ENCODE assay signal across 18 cellular contexts in the genomic region with DNA sequence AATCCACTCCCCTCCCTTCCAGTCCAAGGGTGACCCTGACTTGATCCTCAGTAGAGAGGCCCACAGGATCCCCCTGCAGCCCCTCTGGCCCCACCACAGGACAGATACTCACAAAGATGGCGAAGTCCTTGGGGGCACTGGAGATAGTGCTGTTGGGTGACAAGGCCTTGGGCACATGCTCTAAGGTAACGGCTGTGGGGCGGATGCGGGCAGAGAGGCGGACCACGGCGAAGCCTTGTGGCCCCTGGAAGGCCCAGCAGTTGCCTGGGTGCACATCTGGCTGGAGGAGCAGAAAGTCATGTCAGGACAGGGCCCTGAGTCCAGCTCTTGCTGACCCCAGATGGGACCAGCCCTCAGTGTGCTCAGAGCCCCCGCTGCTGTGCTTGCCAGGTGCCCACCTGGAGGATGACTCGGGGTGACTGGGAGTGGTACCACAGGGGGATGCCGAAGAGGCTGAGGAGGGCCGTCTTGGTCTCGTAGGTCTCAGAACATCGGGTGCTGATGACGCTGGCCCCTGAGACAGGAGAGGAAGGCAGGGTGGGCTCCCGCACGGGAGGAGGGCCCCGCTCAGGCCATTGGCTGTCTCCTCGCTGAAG. TPM values are rescaled to one million over a fixed set of nuclear protein-coding genes. Genes with fewer than 3 reads are reported as not detected.
DNase-seq lines count a peak whose midpoint lies in the region; ATAC-seq, FAIRE-seq and TF ChIP-seq lines count a peak whose summit lies in the region.
"Had no signal": no experiment of that assay in that cellular context is flagged by ENCODE, and none has a peak within 500 bp of the region (broad histone marks: within the 10 kb centered on the region; RNA-seq: fewer than 3 reads in every experiment).

No MANE protein-coding gene starts in this region.

- no peak overlapping the region for H3K4me2 ChIP-seq in GM12878 (ENCODE audit: control insufficient read depth, insufficient read depth)

- ATAC-seq in GM12878: no peak
- ATAC-seq in natural killer cell treated with Interleukin-12 subunit alpha and Interleukin-12 subunit beta and Interleukin-15 and Interleukin-18, amount 100 ng/mL, for 72 hours: no peak

- BruUV-seq in GM12878 (replicated peaks; lab: Mats Ljungman, UMichigan): no TSS peak

- H3K27me3 ChIP-seq in GM12878 (replicated peaks in 1 of 2; ENCODE audit: control insufficient read depth in 2 of 2, insufficient read depth in 2 of 2, low read length in 1 of 2) (no peaks in the 10 kb centered on the region), adrenal gland (no peaks in the 10 kb centered on the region)
- H3K27me3 ChIP-seq: testis had no signal

- H3K4me3 ChIP-seq in GM12878 (no peak overlapping the region), adrenal gland (no peak overlapping the region)
- H3K4me3 ChIP-seq: lung, testis had no signal

- no peaks in the 10 kb centered on the region for H3K79me2 ChIP-seq in GM12878 (ENCODE audit: control insufficient read depth, insufficient read depth, low read length)

- intact Hi-C loops in GM12878 (cut with micrococcal nuclease; ENCODE audit: unreplicated experiment): no loop called here
- intact Hi-C loops in adrenal gland (cut with DNase I): no loop called here

- H3K27ac ChIP-seq in GM12878 (ENCODE audit: control insufficient read depth, insufficient read depth): no peak overlapping the region
- H3K27ac ChIP-seq in adrenal gland: no peak overlapping the region
- H3K27ac ChIP-seq: 22Rv1, C4-2B, testis had no signal

- H3K4me1 ChIP-seq in GM12878 (ENCODE audit: control insufficient read depth, insufficient read depth, low read length) (no peaks in the 10 kb centered on the region), adrenal gland (replicated peaks in 1 of 2) (peaks cover 10 to 11% of the 10 kb centered on the region in 2 donors)
- H3K4me1 ChIP-seq: testis had no signal

- WGBS in GM12878 (ENCODE audit: insufficient coverage, insufficient replicate concordance, low lambda C conversion rate, missing lambda C conversion rate): 97% methylated on average over 18 of the region's 18 CpGs
- WGBS in adrenal gland, 4 donors: 92 to 97% (median 93%) methylated on average over 16 to 18 of the region's 18 CpGs

- POLR2A ChIA-PET in GM12878 (lab: Charles Lee): interaction anchor here (0.5 kb wide), 1 partner anchor 60 kb away, joined by 3 read pairs; no protein-coding TSS in a partner anchor

- H3K36me3 ChIP-seq in GM12878 (ENCODE audit: control insufficient read depth in 2 of 2, insufficient read depth in 2 of 2, low read length in 1 of 2): peaks cover 25 to 68% of the 10 kb centered on the region in 2 experiments
- peaks cover 0 to 85% of the 10 kb centered on the region in 2 donors for H3K36me3 ChIP-seq in adrenal gland (replicated peaks in 1 of 2)

- H3K36me3 Mint-ChIP-seq in T-helper 1 cell treated with Interleukin-12 subunit alpha and Interleukin-12 subunit beta and Interleukin-4 antibody, amounts not matched to agents 30 μg/mL and 1 μg/mL, for 36 hours (ENCODE audit: low read depth): peaks cover 57% of the 10 kb centered on the region
- peaks cover 7% of the 10 kb centered on the region for H3K36me3 Mint-ChIP-seq in natural killer cell treated with Interleukin-12 subunit alpha and Interleukin-12 subunit beta and Interleukin-15 and Interleukin-18, amount 100 ng/mL, for 72 hours
- peaks cover 34% of the 10 kb centered on the region for H3K36me3 Mint-ChIP-seq in chondrocyte (ENCODE audit: low read depth)

- no peak for FAIRE-seq in GM12878 (lab: Jason Lieb, UNC)

- TF ChIP-seq CTCF in GM12878 (IDR thresholded peaks at IDR 0.05 in 2 of 3, conservative IDR thresholded peaks at IDR 0.05 in 1 of 3; ENCODE audit: control insufficient read depth in 2 of 3, extremely low read depth in 1 of 3, insufficient read depth in 1 of 3, low read depth in 3 of 3, low read length in 3 of 3): no peak
- TF ChIP-seq CTCF in adrenal gland (IDR thresholded peaks at IDR 0.05): no peak
- no peak for TF ChIP-seq CTCF in chondrocyte (IDR thresholded peaks at IDR 0.05)

- RAD21 ChIA-PET in GM12878 (lab: Charles Lee; ENCODE audit: unreplicated experiment): no interaction called here

- no peak overlapping the region for H3K9ac ChIP-seq in GM12878 (ENCODE audit: control insufficient read depth, insufficient read depth, low read length)

- CTCF ChIA-PET in GM12878 (lab: Yijun Ruan, JAX): interaction anchor here (0.6 kb wide), 1 partner anchor 1662 kb away, joined by 3 read pairs; no protein-coding TSS in a partner anchor

- TF ChIP-seq POLR2A in GM15510 (IDR thresholded peaks at IDR 0.05; ENCODE audit: borderline replicate concordance, extremely low read depth, insufficient read length) (peak; percentile 1), GM12878 (IDR thresholded peaks at IDR 0.05; ENCODE audit: low read depth, low read length) (peak; percentile 55; the same call in 1 of the 2 replicates), adrenal gland (IDR thresholded peaks at IDR 0.05) (no peak)

- TF ChIP-seq EP300 in GM12878 (IDR thresholded peaks at IDR 0.05; ENCODE audit: borderline replicate concordance in 1 of 2, control insufficient read depth in 1 of 2, low read depth in 2 of 2, low read length in 2 of 2): no peak

- no peaks in the 10 kb centered on the region for H4K20me1 ChIP-seq in GM12878 (ENCODE audit: control insufficient read depth, insufficient read depth)

- H3K9me3 ChIP-seq in GM12878 (replicated peaks; ENCODE audit: control insufficient read depth, insufficient read depth, low read length) (no peaks in the 10 kb centered on the region), adrenal gland (replicated peaks in 1 of 3) (no peaks in the 10 kb centered on the region)
- H3K9me3 ChIP-seq: testis had no signal

- SMC1A ChIA-PET in GM12878 (lab: Charles Lee; ENCODE audit: uncharacterized antibody, unreplicated experiment): no interaction called here

- DNase-seq in T-helper 1 cell: no peak
- DNase-seq in GM12878 (ENCODE audit: low read depth, low spot score): no peak
- DNase-seq in natural killer cell treated with Interleukin-12 subunit alpha and Interleukin-12 subunit beta and Interleukin-15 and Interleukin-18, amount 100 ng/mL, for 72 hours (ENCODE audit: low spot score): no peak
- DNase-seq in adrenal gland: no peak
- DNase-seq in chondrocyte (ENCODE audit: low spot score): no peak
- no peak for DNase-seq in superior temporal gyrus (ENCODE audit: extremely low spot score)
- DNase-seq: central memory CD4-positive, alpha-beta T cell; GOT3; naive B cell; NCI-H1436 treated with DMSO at 0.1 percent for 48 hours; NCI-H226; SHP77; testis had no signal

- in situ Hi-C loops in GM12878 (cut with MboI): no loop called here

- H3K27me3 Mint-ChIP-seq in T-helper 1 cell treated with Interleukin-12 subunit alpha and Interleukin-12 subunit beta and Interleukin-4 antibody, amounts not matched to agents 30 μg/mL and 1 μg/mL, for 36 hours (ENCODE audit: low read depth): no peaks in the 10 kb centered on the region
- H3K27me3 Mint-ChIP-seq in natural killer cell treated with Interleukin-12 subunit alpha and Interleukin-12 subunit beta and Interleukin-15 and Interleukin-18, amount 100 ng/mL, for 72 hours: no peaks in the 10 kb centered on the region
- no peaks in the 10 kb centered on the region for H3K27me3 Mint-ChIP-seq in chondrocyte (ENCODE audit: low read depth)
- H3K27me3 Mint-ChIP-seq: naive B cell had no signal

- H2AFZ ChIP-seq in GM12878 (ENCODE audit: control insufficient read depth, low read depth, low read length): no peak overlapping the region

- H3K27ac Mint-ChIP-seq in T-helper 1 cell treated with Interleukin-12 subunit alpha and Interleukin-12 subunit beta and Interleukin-4 antibody, amounts not matched to agents 30 μg/mL and 1 μg/mL, for 36 hours: peak overlapping the region; percentile 72
- peak overlapping the region; percentile 74 to 89 for H3K27ac Mint-ChIP-seq in natural killer cell treated with Interleukin-12 subunit alpha and Interleukin-12 subunit beta and Interleukin-15 and Interleukin-18, amount 100 ng/mL, for 72 hours
- H3K27ac Mint-ChIP-seq in chondrocyte (ENCODE audit: unreplicated experiment): no peak overlapping the region

- TF ChIP-seq RAD21 in GM12878 (IDR thresholded peaks at IDR 0.05; ENCODE audit: insufficient read depth, low read depth, low read length): no peak

- H3K4me3 Mint-ChIP-seq in T-helper 1 cell treated with Interleukin-12 subunit alpha and Interleukin-12 subunit beta and Interleukin-4 antibody, amounts not matched to agents 30 μg/mL and 1 μg/mL, for 36 hours: no peak overlapping the region
- H3K4me3 Mint-ChIP-seq in natural killer cell treated with Interleukin-12 subunit alpha and Interleukin-12 subunit beta and Interleukin-15 and Interleukin-18, amount 100 ng/mL, for 72 hours: no peak overlapping the region
- H3K4me3 Mint-ChIP-seq in chondrocyte (ENCODE audit: unreplicated experiment): no peak overlapping the region

- peaks cover 34% of the 10 kb centered on the region for H3K4me1 Mint-ChIP-seq in T-helper 1 cell treated with Interleukin-12 subunit alpha and Interleukin-12 subunit beta and Interleukin-4 antibody, amounts not matched to agents 30 μg/mL and 1 μg/mL, for 36 hours (ENCODE audit: low read depth)
- H3K4me1 Mint-ChIP-seq in natural killer cell treated with Interleukin-12 subunit alpha and Interleukin-12 subunit beta and Interleukin-15 and Interleukin-18, amount 100 ng/mL, for 72 hours (ENCODE audit: low read depth in 2 of 2): peaks cover 9 to 39% of the 10 kb centered on the region in 2 donors
- peaks cover 9% of the 10 kb centered on the region for H3K4me1 Mint-ChIP-seq in chondrocyte (ENCODE audit: low read depth)

- H3K9me3 Mint-ChIP-seq in T-helper 1 cell treated with Interleukin-12 subunit alpha and Interleukin-12 subunit beta and Interleukin-4 antibody, amounts not matched to agents 30 μg/mL and 1 μg/mL, for 36 hours: no peaks in the 10 kb centered on the region
- H3K9me3 Mint-ChIP-seq in natural killer cell treated with Interleukin-12 subunit alpha and Interleukin-12 subunit beta and Interleukin-15 and Interleukin-18, amount 100 ng/mL, for 72 hours: no peaks in the 10 kb centered on the region
- no peaks in the 10 kb centered on the region for H3K9me3 Mint-ChIP-seq in chondrocyte (ENCODE audit: low read depth)
- H3K9me3 Mint-ChIP-seq: naive B cell had no signal

RNA-seq across cellular contexts. Expression of gene SUN2, which starts 17.2 kb away (rescaled TPM):
- 163 and 168 TPM in 2 replicates for total RNA-seq in GM12878 (2013; cell fraction: nucleolus; rRNA removed)
- total RNA-seq in GM12878 (2014; rRNA removed) (69.8 and 87.5 TPM in 2 replicates), GM12878 (2014; rRNA removed; fragmentation: Illumina TruSeq; extraction: Trizol) (30.6 and 33.1 TPM in 2 replicates), GM12878 (2021) (93.4 and 107 TPM in 2 replicates), adrenal gland (100 to 1,000 TPM in 4 of 8 donors, 10 to 100 TPM in 4; 79.3 to 196 (median 108) TPM), chondrocyte (89.6 to 124 TPM (median 124 TPM) in 3 replicates)
- 26.3 TPM for polyA plus RNA-seq in GM12878 (2011; ENCODE audit: low read depth)
- polyA plus RNA-seq in GM12878 (2011; rRNA removed) (18.6 and 38.7 TPM in 2 replicates), GM12878 (2014; fragmentation: Illumina TruSeq; extraction: Trizol) (8.7 and 26.2 TPM in 2 replicates), GM12878 (2014; fragmentation: Nextera tagmentation; extraction: Ambion mirVana) (under 1 TPM; 0.18 to 0.95 TPM), GM12878 (2014; rRNA removed) (78.0 and 103 TPM in 2 replicates), GM12878 (2016; fragmentation: Nextera tagmentation; extraction: Ambion mirVana) (10 to 100 TPM; 10.4 to 40.8 TPM), adrenal gland (10 to 100 TPM; 13.0 to 35.9 (median 21.8) TPM)
- polyA plus RNA-seq in GM12878 (2011; cell fraction: cytosol; rRNA removed): 48.0 and 68.9 TPM in 2 replicates
- 156 and 202 TPM in 2 replicates for polyA plus RNA-seq in GM12878 (2011; cell fraction: nucleus; rRNA removed)
- polyA plus RNA-seq in GM12878 (2012): 56.9 and 62.2 TPM in 2 replicates
- polyA minus RNA-seq in GM12878 (2011; rRNA and poly(A)+ RNA removed): 49.2 and 105 TPM in 2 replicates
- polyA minus RNA-seq in GM12878 (2011; cell fraction: cytosol; rRNA and poly(A)+ RNA removed): 31.7 and 37.9 TPM in 2 replicates
- polyA minus RNA-seq in GM12878 (2011; cell fraction: nucleus; rRNA and poly(A)+ RNA removed): 52.8 and 89.5 TPM in 2 replicates
- total RNA-seq in natural killer cell treated with Interleukin-12 subunit alpha and Interleukin-12 subunit beta and Interleukin-15 and Interleukin-18, amount 100 ng/mL, for 72 hours: 100 to 1,000 TPM; 203 to 215 TPM

RNA-seq across cellular contexts. Expression of gene GTPBP1, which starts 32.8 kb away (rescaled TPM):
- total RNA-seq in GM12878 (2013; cell fraction: nucleolus; rRNA removed): 156 and 196 TPM in 2 replicates
- total RNA-seq in GM12878 (2014; rRNA removed) (33.8 and 39.1 TPM in 2 replicates), GM12878 (2014; rRNA removed; fragmentation: Illumina TruSeq; extraction: Trizol) (20.6 and 20.8 TPM in 2 replicates), GM12878 (2021) (55.7 and 63.1 TPM in 2 replicates), adrenal gland (10 to 100 TPM; 31.8 to 56.9 (median 42.9) TPM), chondrocyte (37.7 to 58.6 TPM (median 43.3 TPM) in 3 replicates)
- polyA plus RNA-seq in GM12878 (2011; ENCODE audit: low read depth): 25.3 TPM
- polyA plus RNA-seq in GM12878 (2011; rRNA removed) (28.0 and 47.0 TPM in 2 replicates), GM12878 (2014; fragmentation: Illumina TruSeq; extraction: Trizol) (16.6 and 39.2 TPM in 2 replicates), GM12878 (2014; fragmentation: Nextera tagmentation; extraction: Ambion mirVana) (1 to 10 TPM in 1 of 2 experiments, under 1 TPM in 1; 0.89 to 1.9 TPM), GM12878 (2014; rRNA removed) (46.2 and 57.3 TPM in 2 replicates), GM12878 (2016; fragmentation: Nextera tagmentation; extraction: Ambion mirVana) (10 to 100 TPM; 25.7 to 29.3 TPM), adrenal gland (10 to 100 TPM; 14.0 to 33.7 (median 31.9) TPM)
- polyA plus RNA-seq in GM12878 (2011; cell fraction: cytosol; rRNA removed): 32.9 and 43.9 TPM in 2 replicates
- polyA plus RNA-seq in GM12878 (2011; cell fraction: nucleus; rRNA removed): 185 and 188 TPM in 2 replicates
- 37.0 and 38.4 TPM in 2 replicates for polyA plus RNA-seq in GM12878 (2012)
- 56.7 and 73.3 TPM in 2 replicates for polyA minus RNA-seq in GM12878 (2011; rRNA and poly(A)+ RNA removed)
- 15.3 and 19.2 TPM in 2 replicates for polyA minus RNA-seq in GM12878 (2011; cell fraction: cytosol; rRNA and poly(A)+ RNA removed)
- polyA minus RNA-seq in GM12878 (2011; cell fraction: nucleus; rRNA and poly(A)+ RNA removed): 76.4 and 113 TPM in 2 replicates
- 100 to 1,000 TPM; 135 to 192 TPM for total RNA-seq in natural killer cell treated with Interleukin-12 subunit alpha and Interleukin-12 subunit beta and Interleukin-15 and Interleukin-18, amount 100 ng/mL, for 72 hours

RNA-seq across cellular contexts. Expression of gene JOSD1, which starts 37.8 kb away (rescaled TPM):
- 42.3 and 42.8 TPM in 2 replicates for total RNA-seq in GM12878 (2013; cell fraction: nucleolus; rRNA removed)
- total RNA-seq in GM12878 (2014; rRNA removed): 50.4 and 65.1 TPM in 2 replicates
- 37.1 and 37.9 TPM in 2 replicates for total RNA-seq in GM12878 (2014; rRNA removed; fragmentation: Illumina TruSeq; extraction: Trizol)
- total RNA-seq in GM12878 (2021): 48.1 and 53.4 TPM in 2 replicates
- polyA plus RNA-seq in GM12878 (2011; ENCODE audit: low read depth): 24.6 TPM
- 47.4 and 54.6 TPM in 2 replicates for polyA plus RNA-seq in GM12878 (2011; rRNA removed)
- polyA plus RNA-seq in GM12878 (2011; cell fraction: cytosol; rRNA removed): 70.1 and 74.6 TPM in 2 replicates
- 35.7 and 38.5 TPM in 2 replicates for polyA plus RNA-seq in GM12878 (2011; cell fraction: nucleus; rRNA removed)
- 33.3 and 35.5 TPM in 2 replicates for polyA plus RNA-seq in GM12878 (2012)
- 43.9 and 48.6 TPM in 2 replicates for polyA plus RNA-seq in GM12878 (2014; fragmentation: Illumina TruSeq; extraction: Trizol)
- polyA plus RNA-seq in GM12878 (2014; fragmentation: Nextera tagmentation; extraction: Ambion mirVana): 10 to 100 TPM; 11.9 to 15.9 TPM
- polyA plus RNA-seq in GM12878 (2014; rRNA removed): 50.0 and 50.8 TPM in 2 replicates
- polyA plus RNA-seq in GM12878 (2016; fragmentation: Nextera tagmentation; extraction: Ambion mirVana): 1 to 10 TPM; 6.2 to 7.8 TPM
- 46.8 and 52.2 TPM in 2 replicates for polyA minus RNA-seq in GM12878 (2011; rRNA and poly(A)+ RNA removed)
- 24.2 and 27.9 TPM in 2 replicates for polyA minus RNA-seq in GM12878 (2011; cell fraction: cytosol; rRNA and poly(A)+ RNA removed)
- polyA minus RNA-seq in GM12878 (2011; cell fraction: nucleus; rRNA and poly(A)+ RNA removed): 11.6 and 18.6 TPM in 2 replicates
- total RNA-seq in natural killer cell treated with Interleukin-12 subunit alpha and Interleukin-12 subunit beta and Interleukin-15 and Interleukin-18, amount 100 ng/mL, for 72 hours: 10 to 100 TPM; 53.6 to 62.3 TPM
- total RNA-seq in adrenal gland: 10 to 100 TPM; 35.5 to 93.4 (median 47.3) TPM
- polyA plus RNA-seq in adrenal gland: 10 to 100 TPM; 14.3 to 27.2 (median 18.1) TPM
- 80.3 to 87.0 TPM (median 85.7 TPM) in 3 replicates for total RNA-seq in chondrocyte

RNA-seq across cellular contexts. Expression of gene DNAL4, which starts 55.4 kb away (rescaled TPM):
- 2.8 and 4.9 TPM in 2 replicates for total RNA-seq in GM12878 (2013; cell fraction: nucleolus; rRNA removed)
- total RNA-seq in GM12878 (2014; rRNA removed) (6.6 and 7.0 TPM in 2 replicates), GM12878 (2014; rRNA removed; fragmentation: Illumina TruSeq; extraction: Trizol) (4.7 and 5.3 TPM in 2 replicates), GM12878 (2021) (5.1 and 6.3 TPM in 2 replicates), adrenal gland (10 to 100 TPM; 12.9 to 29.8 (median 22.3) TPM), chondrocyte (10.8 to 14.3 TPM (median 11.8 TPM) in 3 replicates)
- polyA plus RNA-seq in GM12878 (2011; ENCODE audit: low read depth): 2.8 TPM
- polyA plus RNA-seq in GM12878 (2011; rRNA removed) (3.9 and 4.5 TPM in 2 replicates), GM12878 (2014; fragmentation: Illumina TruSeq; extraction: Trizol) (3.5 and 8.0 TPM in 2 replicates), GM12878 (2014; fragmentation: Nextera tagmentation; extraction: Ambion mirVana) (under 1 TPM in 1 of 2 experiments, not detected in 1; 0.35 TPM), GM12878 (2014; rRNA removed) (8.5 and 8.9 TPM in 2 replicates), GM12878 (2016; fragmentation: Nextera tagmentation; extraction: Ambion mirVana) (1 to 10 TPM; 6.3 to 7.8 TPM), adrenal gland (10 to 100 TPM; 11.8 to 19.7 (median 14.7) TPM)
- polyA plus RNA-seq in GM12878 (2011; cell fraction: cytosol; rRNA removed): 7.1 and 8.4 TPM in 2 replicates
- polyA plus RNA-seq in GM12878 (2011; cell fraction: nucleus; rRNA removed): 3.3 and 5.9 TPM in 2 replicates
- 6.4 and 7.2 TPM in 2 replicates for polyA plus RNA-seq in GM12878 (2012)
- 3.1 and 4.8 TPM in 2 replicates for polyA minus RNA-seq in GM12878 (2011; rRNA and poly(A)+ RNA removed)
- polyA minus RNA-seq in GM12878 (2011; cell fraction: cytosol; rRNA and poly(A)+ RNA removed): 1.6 and 1.8 TPM in 2 replicates
- polyA minus RNA-seq in GM12878 (2011; cell fraction: nucleus; rRNA and poly(A)+ RNA removed): 0.97 and 1.7 TPM in 2 replicates
- 10 to 100 TPM in 1 of 2 donors, 1 to 10 TPM in 1; 9.0 to 11.0 TPM for total RNA-seq in natural killer cell treated with Interleukin-12 subunit alpha and Interleukin-12 subunit beta and Interleukin-15 and Interleukin-18, amount 100 ng/mL, for 72 hours

RNA-seq across cellular contexts. Expression of gene TOMM22, which starts 56.8 kb away (rescaled TPM):
- total RNA-seq in GM12878 (2013; cell fraction: nucleolus; rRNA removed): 12.9 and 15.1 TPM in 2 replicates
- 97.3 and 107 TPM in 2 replicates for total RNA-seq in GM12878 (2014; rRNA removed)
- total RNA-seq in GM12878 (2014; rRNA removed; fragmentation: Illumina TruSeq; extraction: Trizol): 87.8 and 92.6 TPM in 2 replicates
- 133 and 134 TPM in 2 replicates for total RNA-seq in GM12878 (2021)
- 32.5 TPM for polyA plus RNA-seq in GM12878 (2011; ENCODE audit: low read depth)
- 71.8 and 89.6 TPM in 2 replicates for polyA plus RNA-seq in GM12878 (2011; rRNA removed)
- 39.3 and 54.7 TPM in 2 replicates for polyA plus RNA-seq in GM12878 (2011; cell fraction: cytosol; rRNA removed)
- polyA plus RNA-seq in GM12878 (2011; cell fraction: nucleus; rRNA removed): 23.3 and 25.9 TPM in 2 replicates
- polyA plus RNA-seq in GM12878 (2012): 55.0 and 72.2 TPM in 2 replicates
- 116 and 131 TPM in 2 replicates for polyA plus RNA-seq in GM12878 (2014; fragmentation: Illumina TruSeq; extraction: Trizol)
- 10 to 100 TPM; 37.6 to 62.2 TPM for polyA plus RNA-seq in GM12878 (2014; fragmentation: Nextera tagmentation; extraction: Ambion mirVana)
- 69.9 and 70.8 TPM in 2 replicates for polyA plus RNA-seq in GM12878 (2014; rRNA removed)
- 100 to 1,000 TPM; 194 to 197 TPM for polyA plus RNA-seq in GM12878 (2016; fragmentation: Nextera tagmentation; extraction: Ambion mirVana)
- 35.8 and 38.8 TPM in 2 replicates for polyA minus RNA-seq in GM12878 (2011; rRNA and poly(A)+ RNA removed)
- polyA minus RNA-seq in GM12878 (2011; cell fraction: cytosol; rRNA and poly(A)+ RNA removed): 20.8 and 24.8 TPM in 2 replicates
- polyA minus RNA-seq in GM12878 (2011; cell fraction: nucleus; rRNA and poly(A)+ RNA removed): 6.9 and 9.3 TPM in 2 replicates
- total RNA-seq in natural killer cell treated with Interleukin-12 subunit alpha and Interleukin-12 subunit beta and Interleukin-15 and Interleukin-18, amount 100 ng/mL, for 72 hours: 100 to 1,000 TPM; 109 to 153 TPM
- total RNA-seq in adrenal gland: 10 to 100 TPM; 20.8 to 82.2 (median 55.3) TPM
- 10 to 100 TPM; 16.9 to 86.3 (median 18.3) TPM for polyA plus RNA-seq in adrenal gland
- 44.8 to 54.1 TPM (median 47.7 TPM) in 3 replicates for total RNA-seq in chondrocyte

Comparison
In these comparisons a context has a peak if more than half of its experiments do, and no peak if none do; other contexts are left out.
1. POLR2A ChIP-seq: peak in GM15510 (single experiment) and GM12878 (single experiment); none in adrenal gland (0 of 2).